Comparison of ENCODE assay signal across 17 cellular contexts in the genomic region with DNA sequence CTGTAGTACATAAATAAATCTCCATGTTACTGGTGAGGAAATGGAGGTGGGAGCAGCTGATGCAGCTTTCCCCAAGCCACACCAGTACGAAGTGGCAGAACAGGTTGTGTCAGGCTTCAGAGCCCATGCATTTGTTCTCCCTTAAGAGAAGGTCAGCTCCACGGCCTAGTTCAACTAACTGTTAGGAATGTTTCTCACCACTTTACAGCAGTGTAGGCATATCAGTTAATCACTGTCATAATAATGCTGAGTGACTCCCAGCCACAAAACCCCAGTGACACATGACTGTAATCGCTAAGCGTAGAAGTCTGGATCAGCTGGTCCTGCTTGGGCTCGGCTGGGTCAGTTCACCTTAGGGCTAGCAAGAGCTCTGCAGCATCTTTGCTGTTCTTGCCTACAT.
DNase-seq lines count a peak whose midpoint lies in the region; ATAC-seq and TF ChIP-seq lines count a peak whose summit lies in the region.
"Had no signal": no experiment of that assay in that cellular context is flagged by ENCODE, and none has a peak within 500 bp of the region (broad histone marks: within the 10 kb centered on the region; RNA-seq: fewer than 3 reads in every experiment).

No MANE protein-coding gene starts in this region.

- peaks cover 5% of the 10 kb centered on the region for H3K9me3 Mint-ChIP-seq in T-helper 2 cell treated with Interferon-gamma antibody and Interleukin-4, amounts not matched to agents 5 μg/mL and 100 μg/mL, for 36 hours
- H3K9me3 Mint-ChIP-seq: natural killer cell had no signal

- in situ Hi-C loops in Caki2 (cut with HindIII; ENCODE audit: low pct_unique_long_range_greater_than_20kb, low sequenced_read_pairs) = no loop called here

- H3K4me3 ChIP-seq in mucosa of descending colon = no peak overlapping the region
- H3K4me3 ChIP-seq: hepatocyte had no signal

- intact Hi-C loops in mucosa of descending colon (cut with DNase I, micrococcal nuclease) = no loop called here

- no peak overlapping the region for H3K4me3 Mint-ChIP-seq in T-helper 2 cell treated with Interferon-gamma antibody and Interleukin-4, amounts not matched to agents 5 μg/mL and 100 μg/mL, for 36 hours
- H3K4me3 Mint-ChIP-seq: activated naive CD8-positive, alpha-beta T cell; activated T-cell treated with anti-CD3 and anti-CD28 coated beads, Interleukin-2, amount 50 U/mL, for 24 hours; CD8-positive, alpha-beta T cell; natural killer cell had no signal

- H3K36me3 Mint-ChIP-seq in T-helper 2 cell treated with Interferon-gamma antibody and Interleukin-4, amounts not matched to agents 5 μg/mL and 100 μg/mL, for 36 hours (ENCODE audit: low read depth) = peaks cover 41% of the 10 kb centered on the region

- H3K27ac Mint-ChIP-seq in T-helper 2 cell treated with Interferon-gamma antibody and Interleukin-4, amounts not matched to agents 5 μg/mL and 100 μg/mL, for 36 hours = no peak overlapping the region
- H3K27ac Mint-ChIP-seq: activated naive CD8-positive, alpha-beta T cell; activated T-cell treated with anti-CD3 and anti-CD28 coated beads, Interleukin-2, amount 50 U/mL, for 24 hours; CD8-positive, alpha-beta T cell; natural killer cell had no signal

- no peaks in the 10 kb centered on the region for H3K27me3 Mint-ChIP-seq in T-helper 2 cell treated with Interferon-gamma antibody and Interleukin-4, amounts not matched to agents 5 μg/mL and 100 μg/mL, for 36 hours (ENCODE audit: low read depth)
- H3K27me3 Mint-ChIP-seq: activated naive CD8-positive, alpha-beta T cell; activated T-cell treated with anti-CD3 and anti-CD28 coated beads, Interleukin-2, amount 50 U/mL, for 24 hours had no signal

- no peak for TF ChIP-seq CTCF in mucosa of descending colon (IDR thresholded peaks at IDR 0.05)

- no peaks in the 10 kb centered on the region for H3K4me1 Mint-ChIP-seq in T-helper 2 cell treated with Interferon-gamma antibody and Interleukin-4, amounts not matched to agents 5 μg/mL and 100 μg/mL, for 36 hours (ENCODE audit: low read depth)

- H3K27ac ChIP-seq in epithelial cell of prostate = peak overlapping the region; percentile 43
- H3K27ac ChIP-seq: hepatocyte had no signal

- ATAC-seq in mucosa of descending colon (peak; percentile 54), GM18520 (IDR thresholded peaks at IDR 0.05; ENCODE audit: unreplicated experiment) (no peak)
- ATAC-seq: CD8-positive, alpha-beta T cell; left ventricle myocardium superior; natural killer cell had no signal

- H3K9me3 ChIP-seq in mucosa of descending colon = no peaks in the 10 kb centered on the region

- H3K36me3 ChIP-seq in mucosa of descending colon (ENCODE audit: low read depth) = no peaks in the 10 kb centered on the region

- no peaks in the 10 kb centered on the region for H3K4me1 ChIP-seq in mucosa of descending colon (ENCODE audit: low read depth)

- DNase-seq in Caki2 (ENCODE audit: low read depth) = peak; percentile 60
- DNase-seq in MV-4-11 (lab: John Stamatoyannopoulos, UW) = peak; percentile 11
- peak; percentile 60 for DNase-seq in epithelial cell of prostate (ENCODE audit: low read depth, low spot score)
- no peak for DNase-seq in mucosa of descending colon
- DNase-seq in T-helper 2 cell treated with Interferon-gamma antibody and Interleukin-4, amounts not matched to agents 5 μg/mL and 100 μg/mL, for 36 hours (ENCODE audit: low spot score) = no peak
- no peak for DNase-seq in NCI-H345 treated with DMSO at 0.1 percent for 48 hours (lab: John Stamatoyannopoulos, UW; ENCODE audit: unreplicated experiment)
- no peak for DNase-seq in AG20443 (ENCODE audit: low spot score)
- DNase-seq: activated CD4-positive, alpha-beta T cell treated with anti-CD3 and anti-CD28 coated beads, Interleukin-2, amount 50 U/mL, for 1 hour; activated T-cell treated with anti-CD3 and anti-CD28 coated beads, Interleukin-2, amount 50 U/mL, for 24 hours; CD8-positive, alpha-beta T cell; left ventricle myocardium superior; natural killer cell; NCI-H1436 treated with DMSO at 0.1 percent for 48 hours; NCI-H226 had no signal

Comparison
In these comparisons a context has a peak if more than half of its experiments do, and no peak if none do; other contexts are left out.
1. DNase-seq: peak in Caki2 (single experiment), MV-4-11 (single experiment) and epithelial cell of prostate (single experiment); none in mucosa of descending colon (0 of 3), T-helper 2 cell treated with Interferon-gamma antibody and Interleukin-4, amounts not matched to agents 5 μg/mL and 100 μg/mL, for 36 hours (single experiment), NCI-H345 treated with DMSO at 0.1 percent for 48 hours (single experiment) and AG20443 (single experiment).